In the genomic region with DNA sequence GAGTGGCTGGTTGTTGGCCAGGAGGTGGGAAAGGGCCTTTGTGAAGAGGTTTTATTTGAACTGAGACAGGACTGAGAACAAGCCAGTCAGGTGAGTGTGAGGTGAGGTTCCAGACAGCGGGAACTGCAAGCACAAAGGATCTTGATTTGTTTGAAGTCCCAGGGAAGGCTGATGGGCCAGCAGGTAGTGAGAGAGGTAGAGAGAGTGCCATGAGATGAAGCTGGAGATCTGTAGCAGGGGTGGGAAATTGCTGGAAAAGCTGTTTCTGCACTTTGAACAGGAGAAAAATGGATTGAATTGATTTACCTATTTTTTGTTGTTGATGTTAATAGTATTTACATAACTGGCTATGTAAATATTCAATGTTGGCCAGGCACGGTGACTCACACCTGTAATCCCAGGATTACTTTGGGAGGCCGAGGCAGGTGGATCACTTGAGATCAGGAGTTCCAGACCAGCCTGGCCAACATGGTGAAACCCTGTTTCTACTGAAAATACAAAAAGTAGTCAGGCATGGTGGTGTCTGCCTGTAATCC, we compare ENCODE assay signal across 15 cellular contexts. TPM values are rescaled to one million over a fixed set of nuclear protein-coding genes. Genes with fewer than 3 reads are reported as not detected.
DNase-seq lines count a peak whose midpoint lies in the region; FAIRE-seq and TF ChIP-seq lines count a peak whose summit lies in the region.
"Had no signal": no experiment of that assay in that cellular context is flagged by ENCODE, and none has a peak within 500 bp of the region (broad histone marks: within the 10 kb centered on the region; RNA-seq: fewer than 3 reads in every experiment).

No MANE protein-coding gene starts in this region.

- H3K27me3 ChIP-seq in liver (ENCODE audit: control insufficient read depth in 4 of 4, insufficient read depth in 4 of 4, low read length in 3 of 4) (no peaks in the 10 kb centered on the region), esophagus squamous epithelium (no peaks in the 10 kb centered on the region)
- H3K27me3 ChIP-seq: BLaER1 treated with 17β-estradiol and CSF1 and Interleukin-3, amounts not matched to agents 10 nM and 100 nM; heart left ventricle had no signal

- TF ChIP-seq CTCF in liver (IDR thresholded peaks at IDR 0.05; ENCODE audit: low read depth, low read length, missing input control), result no peak
- no peak for TF ChIP-seq CTCF in esophagus squamous epithelium (IDR thresholded peaks at IDR 0.05)

- H3K27me3 Mint-ChIP-seq in T-helper 2 cell treated with Interferon-gamma antibody and Interleukin-4, amounts not matched to agents 5 μg/mL and 100 μg/mL, for 36 hours (ENCODE audit: low read depth), result no peaks in the 10 kb centered on the region

- H3K9me3 ChIP-seq in liver (ENCODE audit: control insufficient read depth in 4 of 4, low read length in 3 of 4), result no peaks in the 10 kb centered on the region
- no peaks in the 10 kb centered on the region for H3K9me3 ChIP-seq in esophagus squamous epithelium
- H3K9me3 ChIP-seq: heart left ventricle had no signal

- no peak overlapping the region for H3K4me3 Mint-ChIP-seq in T-helper 2 cell treated with Interferon-gamma antibody and Interleukin-4, amounts not matched to agents 5 μg/mL and 100 μg/mL, for 36 hours
- H3K4me3 Mint-ChIP-seq: neural crest cell had no signal

- peaks cover 3% of the 10 kb centered on the region for H3K36me3 Mint-ChIP-seq in T-helper 2 cell treated with Interferon-gamma antibody and Interleukin-4, amounts not matched to agents 5 μg/mL and 100 μg/mL, for 36 hours (ENCODE audit: low read depth)
- H3K36me3 Mint-ChIP-seq: activated naive CD4-positive, alpha-beta T cell treated with anti-CD3 and anti-CD28 coated beads, Interleukin-2, amount 50 U/mL, for 72 hours had no signal

- WGBS in liver, result 33% methylated on average over 3 of the region's 3 CpGs
- 41 to 54% methylated on average over 3 of the region's 3 CpGs for WGBS in esophagus squamous epithelium, 2 donors

- H3K4me3 ChIP-seq in liver (ENCODE audit: low read depth in 1 of 3, low read length in 3 of 3), result no peak overlapping the region
- no peak overlapping the region for H3K4me3 ChIP-seq in esophagus squamous epithelium
- H3K4me3 ChIP-seq: BLaER1 treated with 17β-estradiol and CSF1 and Interleukin-3, amounts not matched to agents 10 nM and 100 nM; heart left ventricle; SK-N-MC had no signal

- no peaks in the 10 kb centered on the region for H3K9me3 Mint-ChIP-seq in T-helper 2 cell treated with Interferon-gamma antibody and Interleukin-4, amounts not matched to agents 5 μg/mL and 100 μg/mL, for 36 hours
- H3K9me3 Mint-ChIP-seq: activated naive CD4-positive, alpha-beta T cell treated with anti-CD3 and anti-CD28 coated beads, Interleukin-2, amount 50 U/mL, for 72 hours; neural crest cell had no signal

- no peak overlapping the region for H3K27ac Mint-ChIP-seq in T-helper 2 cell treated with Interferon-gamma antibody and Interleukin-4, amounts not matched to agents 5 μg/mL and 100 μg/mL, for 36 hours
- H3K27ac Mint-ChIP-seq: activated naive CD4-positive, alpha-beta T cell treated with anti-CD3 and anti-CD28 coated beads, Interleukin-2, amount 50 U/mL, for 72 hours had no signal

- H3K4me1 ChIP-seq in liver (ENCODE audit: control insufficient read depth in 4 of 4, insufficient read depth in 4 of 4, low read length in 3 of 4), result peaks cover 0 to 6% (median 2%) of the 10 kb centered on the region in 4 donors
- H3K4me1 ChIP-seq in esophagus squamous epithelium, result peaks cover 0 to 8% (median 0%) of the 10 kb centered on the region in 3 donors

- H3K4me1 Mint-ChIP-seq in T-helper 2 cell treated with Interferon-gamma antibody and Interleukin-4, amounts not matched to agents 5 μg/mL and 100 μg/mL, for 36 hours (ENCODE audit: low read depth), result peaks cover 17% of the 10 kb centered on the region
- H3K4me1 Mint-ChIP-seq: neural crest cell had no signal

- H3K9ac ChIP-seq in liver (ENCODE audit: low read depth in 1 of 2, low read length in 2 of 2), result no peak overlapping the region
- H3K9ac ChIP-seq: BLaER1 treated with 17β-estradiol and CSF1 and Interleukin-3, amounts not matched to agents 10 nM and 100 nM had no signal

- DNase-seq in DMS153 treated with DMSO at 0.1 percent for 48 hours (lab: John Stamatoyannopoulos, UW; ENCODE audit: unreplicated experiment) (peak; percentile 86), NCI-H2196 (lab: John Stamatoyannopoulos, UW; ENCODE audit: unreplicated experiment) (peak; percentile 68), esophagus squamous epithelium (lab: John Stamatoyannopoulos, UW) (no peak), HTR-8/SVneo (ENCODE audit: insufficient read length, low spot score) (no peak)
- no peak for DNase-seq in T-helper 2 cell treated with Interferon-gamma antibody and Interleukin-4, amounts not matched to agents 5 μg/mL and 100 μg/mL, for 36 hours (ENCODE audit: low spot score)
- DNase-seq: activated CD8-positive, alpha-beta memory T cell treated with anti-CD3 and anti-CD28 coated beads, Interleukin-2, amount 50 U/mL, for 48 hours; caudate nucleus; GF-D8; HCEC 1CT; heart left ventricle had no signal

- intact Hi-C loops in esophagus squamous epithelium (cut with DNase I), result loop anchor here (10.0 kb wide), 1 partner anchor 197 kb away; no protein-coding TSS in a partner anchor

- no peak for TF ChIP-seq POLR2A in esophagus squamous epithelium (IDR thresholded peaks at IDR 0.05)

- no peak for TF ChIP-seq RAD21 in liver (IDR thresholded peaks at IDR 0.05)

- FAIRE-seq in HTR-8/SVneo (lab: Jason Lieb, UNC), result no peak

- H3K36me3 ChIP-seq in liver (ENCODE audit: control insufficient read depth in 4 of 4, insufficient read depth in 3 of 4, low read depth in 1 of 4, low read length in 3 of 4), result no peaks in the 10 kb centered on the region
- H3K36me3 ChIP-seq in esophagus squamous epithelium, result peaks cover 0 to 4% (median 0%) of the 10 kb centered on the region in 3 donors

- H3K27ac ChIP-seq in liver (ENCODE audit: low read depth in 1 of 2, low read length in 2 of 2) (peak overlapping the region in 1 of 2 donors; percentile 16), esophagus squamous epithelium (no peak overlapping the region)
- H3K27ac ChIP-seq: BLaER1 treated with 17β-estradiol and CSF1 and Interleukin-3, amounts not matched to agents 10 nM and 100 nM; heart left ventricle; SK-N-MC had no signal

TF ChIP-seq in liver, 16 proteins besides CTCF, POLR2A, EP300 and RAD21:
- TF ChIP-seq, protein P1, sequence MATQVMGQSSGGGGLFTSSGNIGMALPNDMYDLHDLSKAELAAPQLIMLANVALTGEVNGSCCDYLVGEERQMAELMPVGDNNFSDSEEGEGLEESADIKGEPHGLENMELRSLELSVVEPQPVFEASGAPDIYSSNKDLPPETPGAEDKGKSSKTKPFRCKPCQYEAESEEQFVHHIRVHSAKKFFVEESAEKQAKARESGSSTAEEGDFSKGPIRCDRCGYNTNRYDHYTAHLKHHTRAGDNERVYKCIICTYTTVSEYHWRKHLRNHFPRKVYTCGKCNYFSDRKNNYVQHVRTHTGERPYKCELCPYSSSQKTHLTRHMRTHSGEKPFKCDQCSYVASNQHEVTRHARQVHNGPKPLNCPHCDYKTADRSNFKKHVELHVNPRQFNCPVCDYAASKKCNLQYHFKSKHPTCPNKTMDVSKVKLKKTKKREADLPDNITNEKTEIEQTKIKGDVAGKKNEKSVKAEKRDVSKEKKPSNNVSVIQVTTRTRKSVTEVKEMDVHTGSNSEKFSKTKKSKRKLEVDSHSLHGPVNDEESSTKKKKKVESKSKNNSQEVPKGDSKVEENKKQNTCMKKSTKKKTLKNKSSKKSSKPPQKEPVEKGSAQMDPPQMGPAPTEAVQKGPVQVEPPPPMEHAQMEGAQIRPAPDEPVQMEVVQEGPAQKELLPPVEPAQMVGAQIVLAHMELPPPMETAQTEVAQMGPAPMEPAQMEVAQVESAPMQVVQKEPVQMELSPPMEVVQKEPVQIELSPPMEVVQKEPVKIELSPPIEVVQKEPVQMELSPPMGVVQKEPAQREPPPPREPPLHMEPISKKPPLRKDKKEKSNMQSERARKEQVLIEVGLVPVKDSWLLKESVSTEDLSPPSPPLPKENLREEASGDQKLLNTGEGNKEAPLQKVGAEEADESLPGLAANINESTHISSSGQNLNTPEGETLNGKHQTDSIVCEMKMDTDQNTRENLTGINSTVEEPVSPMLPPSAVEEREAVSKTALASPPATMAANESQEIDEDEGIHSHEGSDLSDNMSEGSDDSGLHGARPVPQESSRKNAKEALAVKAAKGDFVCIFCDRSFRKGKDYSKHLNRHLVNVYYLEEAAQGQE (IDR thresholded peaks at IDR 0.05), result no peak
- peak; percentile 51 for TF ChIP-seq FOXA2 (IDR thresholded peaks at IDR 0.05)
- no peak for TF ChIP-seq RXRA (IDR thresholded peaks at IDR 0.05)
- no peak for TF ChIP-seq FOXA1 (IDR thresholded peaks at IDR 0.05)
- TF ChIP-seq YY1 (IDR thresholded peaks at IDR 0.05), result no peak
- TF ChIP-seq HNF4A (conservative IDR thresholded peaks at IDR 0.05), result peak in 1 of 2 donors; percentile 4

RNA-seq across cellular contexts. Expression of a gene that starts 7.7 kb away (rescaled TPM):
- total RNA-seq in liver (10 to 100 TPM in 1 of 2 donors, 1 to 10 TPM in 1; 6.0 to 12.0 TPM), esophagus squamous epithelium (10 to 100 TPM in 3 of 4 donors, 1 to 10 TPM in 1; 7.4 to 28.6 (median 22.7) TPM)
- polyA plus RNA-seq in liver, result 10 to 100 TPM; 18.1 to 18.8 TPM

RNA-seq across cellular contexts. Expression of a gene that starts 8.1 kb away (rescaled TPM):
- total RNA-seq in liver (100 to 1,000 TPM in 1 of 2 donors, 10 to 100 TPM in 1; 50.1 to 122 TPM), esophagus squamous epithelium (10 to 100 TPM; 17.7 to 23.5 (median 19.7) TPM)
- polyA plus RNA-seq in liver, result 100 to 1,000 TPM; 143 to 241 TPM

RNA-seq across cellular contexts. Expression of a gene that starts 30.2 kb away (rescaled TPM):
- total RNA-seq in liver, result 1 to 10 TPM; 2.6 to 8.0 TPM
- polyA plus RNA-seq in liver, result 1 to 10 TPM; 5.2 to 5.3 TPM
- 10 to 100 TPM in 1 of 4 donors, 1 to 10 TPM in 3; 3.7 to 15.1 (median 7.0) TPM for total RNA-seq in esophagus squamous epithelium

RNA-seq across cellular contexts. Expression of a gene that starts 35.0 kb away (rescaled TPM):
- 10 to 100 TPM in 1 of 2 donors, 1 to 10 TPM in 1; 9.4 to 11.8 TPM for total RNA-seq in liver
- polyA plus RNA-seq in liver, result 1 to 10 TPM; 4.3 to 4.4 TPM
- 1 to 10 TPM; 1.3 to 4.4 (median 2.4) TPM for total RNA-seq in esophagus squamous epithelium
- total RNA-seq: neural crest cell had no signal

RNA-seq across cellular contexts. Expression of a gene that starts 42.4 kb away (rescaled TPM):
- total RNA-seq in liver (1 to 10 TPM; 3.2 to 4.7 TPM), esophagus squamous epithelium (1 to 10 TPM; 2.8 to 5.9 (median 4.5) TPM)
- 1 to 10 TPM; 2.3 to 3.0 TPM for polyA plus RNA-seq in liver

Comparison
In these comparisons a context has a peak if more than half of its experiments do, and no peak if none do; other contexts are left out.
1. DNase-seq: peak in DMS153 treated with DMSO at 0.1 percent for 48 hours (single experiment) and NCI-H2196 (single experiment); none in T-helper 2 cell treated with Interferon-gamma antibody and Interleukin-4, amounts not matched to agents 5 μg/mL and 100 μg/mL, for 36 hours (single experiment), esophagus squamous epithelium (single experiment) and HTR-8/SVneo (single experiment).